8 cellular contexts compared by ENCODE assay signal in the genomic region with DNA sequence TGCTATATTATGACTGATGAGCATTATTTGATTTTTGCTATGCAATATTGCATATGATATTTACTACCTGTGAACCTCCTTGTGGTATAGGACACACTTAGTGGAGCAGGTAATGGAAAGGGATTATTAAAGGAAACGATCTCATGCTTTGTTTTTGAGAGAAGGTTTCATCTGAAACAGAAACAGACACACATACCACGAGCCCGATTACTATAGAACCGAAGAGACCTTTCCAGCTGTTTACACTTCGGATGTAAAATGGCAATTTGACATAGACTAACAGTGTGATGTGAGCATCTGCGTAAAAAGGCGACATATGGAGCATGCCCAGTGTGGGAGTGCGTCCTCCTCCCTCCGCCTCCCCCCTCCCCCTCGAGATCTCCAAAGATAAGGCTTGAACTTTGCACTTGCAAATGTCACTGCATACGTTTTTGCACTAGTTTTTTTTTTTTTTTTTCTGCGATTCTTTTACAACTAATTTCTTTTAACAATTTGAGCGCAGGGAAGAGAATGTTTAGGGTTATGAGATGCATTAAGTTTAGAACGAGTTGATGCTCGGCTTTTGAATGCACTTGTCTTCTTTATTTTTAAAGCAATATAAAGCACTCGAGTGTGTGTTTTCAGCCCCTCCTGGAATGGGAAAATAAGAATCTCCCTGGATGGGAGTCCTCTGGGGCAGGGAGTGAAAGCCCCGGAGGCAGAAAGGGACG.
A peak's percentile ranks its signal among the peaks of the same experiment; 100 is the strongest.
DNase-seq lines count a peak whose midpoint lies in the region; ATAC-seq and TF ChIP-seq lines count a peak whose summit lies in the region.

No MANE protein-coding gene starts in this region.

- ATAC-seq in CD4-positive, CD25-positive, alpha-beta regulatory T cell (ENCODE audit: low read depth in 2 of 2), result no peak
- ATAC-seq in esophagus mucosa, result no peak

- no peaks in the 10 kb centered on the region for H3K9me3 ChIP-seq in CD4-positive, CD25-positive, alpha-beta regulatory T cell (ENCODE audit: control insufficient read depth in 2 of 2, low read length in 2 of 2)
- no peaks in the 10 kb centered on the region for H3K9me3 ChIP-seq in mucosa of rectum (ENCODE audit: control insufficient read depth in 2 of 2, low read length in 2 of 2)

- H3K27me3 ChIP-seq in CD4-positive, CD25-positive, alpha-beta regulatory T cell (ENCODE audit: control insufficient read depth, insufficient read depth, low read length), result no peaks in the 10 kb centered on the region
- H3K27me3 ChIP-seq in mucosa of rectum (ENCODE audit: control insufficient read depth in 2 of 2, insufficient read depth in 2 of 2, low read length in 2 of 2), result no peaks in the 10 kb centered on the region

- no peaks in the 10 kb centered on the region for H3K36me3 ChIP-seq in CD4-positive, CD25-positive, alpha-beta regulatory T cell (ENCODE audit: control insufficient read depth, insufficient read depth, low read length)
- H3K36me3 ChIP-seq in mucosa of rectum (ENCODE audit: control insufficient read depth in 2 of 2, insufficient read depth in 2 of 2, low read length in 2 of 2), result no peaks in the 10 kb centered on the region

- H3K4me3 ChIP-seq in CD4-positive, CD25-positive, alpha-beta regulatory T cell (ENCODE audit: low read depth, low read length), result peak overlapping the region; percentile 4
- peak overlapping the region; percentile 80 for H3K4me3 ChIP-seq in mucosa of rectum (ENCODE audit: low read length in 2 of 2)

- H3K27ac Mint-ChIP-seq in CD4-positive, CD25-positive, alpha-beta regulatory T cell, result peak overlapping the region in 2 of 3 donors; percentile 5 to 23

- no peaks in the 10 kb centered on the region for H3K36me3 Mint-ChIP-seq in CD4-positive, CD25-positive, alpha-beta regulatory T cell

- peak; percentile 23 for TF ChIP-seq POLR2A in GM19193 (IDR thresholded peaks at IDR 0.05; ENCODE audit: extremely low read depth, insufficient read depth, insufficient read length)

- no peaks in the 10 kb centered on the region for H3K9me3 Mint-ChIP-seq in CD4-positive, CD25-positive, alpha-beta regulatory T cell

- H3K27me3 Mint-ChIP-seq in CD4-positive, CD25-positive, alpha-beta regulatory T cell, result peaks cover 11% of the 10 kb centered on the region

- peak overlapping the region; percentile 60 to 65 for H3K9ac ChIP-seq in mucosa of rectum (ENCODE audit: low read depth in 1 of 2, low read length in 2 of 2)

- peaks cover 8 to 20% (median 11%) of the 10 kb centered on the region in 4 donors for H3K4me1 Mint-ChIP-seq in CD4-positive, CD25-positive, alpha-beta regulatory T cell

- peaks cover 5% of the 10 kb centered on the region for H3K4me1 ChIP-seq in CD4-positive, CD25-positive, alpha-beta regulatory T cell (ENCODE audit: control insufficient read depth, insufficient read depth, low read length, poor library complexity, severe bottlenecking)
- H3K4me1 ChIP-seq in mucosa of rectum (ENCODE audit: control insufficient read depth in 2 of 2, insufficient read depth in 2 of 2, low read length in 2 of 2), result peaks cover 4% of the 10 kb centered on the region in 2 donors

- H3K27ac ChIP-seq in CD4-positive, CD25-positive, alpha-beta regulatory T cell (ENCODE audit: insufficient read depth, low read length, poor library complexity, severe bottlenecking), result no peak overlapping the region
- peak overlapping the region; percentile 72 to 88 for H3K27ac ChIP-seq in mucosa of rectum (ENCODE audit: low read depth in 2 of 2, low read length in 2 of 2)

- DNase-seq in CD4-positive, CD25-positive, alpha-beta regulatory T cell, result peak; percentile 4 to 42 (median 7)
- peak; percentile 39 for DNase-seq in NCI-H1105 (lab: John Stamatoyannopoulos, UW)
- DNase-seq in astrocyte of the hippocampus (ENCODE audit: low read depth, low spot score), result peak; percentile 35
- no peak for DNase-seq in MV-4-11 (lab: John Stamatoyannopoulos, UW)
- DNase-seq in GF-D8 (lab: John Stamatoyannopoulos, UW), result no peak

- H3K4me3 Mint-ChIP-seq in CD4-positive, CD25-positive, alpha-beta regulatory T cell, result peak overlapping the region; percentile 34 to 81 (median 52)

Comparison
In these comparisons a context has a peak if more than half of its experiments do, and no peak if none do; other contexts are left out.
1. DNase-seq: peak in CD4-positive, CD25-positive, alpha-beta regulatory T cell (3 of 3), NCI-H1105 (single experiment) and astrocyte of the hippocampus (single experiment); none in MV-4-11 (single experiment) and GF-D8 (single experiment).